ENCODE assay signal across 25 cellular contexts in genomic region chr2:212592695-212593094, GRCh38. TPM values are rescaled to one million over a fixed set of nuclear protein-coding genes. Genes with fewer than 3 reads are reported as not detected.
"Had no signal": no experiment of that assay in that cellular context is flagged by ENCODE, and none has a peak within 500 bp of the region (broad histone marks: within the 10 kb centered on the region; RNA-seq: fewer than 3 reads in every experiment).

No MANE protein-coding gene starts in this region.

- FAIRE-seq: pancreas, small intestine had no signal

- ATAC-seq: heart right ventricle; left ventricle myocardium superior; lower lobe of right lung; mucosa of descending colon; natural killer cell treated with Interleukin-12 subunit alpha and Interleukin-12 subunit beta and Interleukin-15 and Interleukin-18, amount 100 ng/mL, for 72 hours; pancreas; right lobe of liver; stimulated activated naive CD8-positive, alpha-beta T cell treated with anti-CD3 and anti-CD28 coated beads, Interleukin-15, amount 100 ng/mL, for 72 hours had no signal

- H3K36me3 ChIP-seq: heart right ventricle, lower lobe of right lung, neutrophil, pancreas, right lobe of liver, thyroid gland, vagina had no signal

- H3K27ac ChIP-seq: coronary artery, heart right ventricle, lower lobe of right lung, neutrophil, pancreas, right lobe of liver, thyroid gland, vagina had no signal

- DNase-seq: dermis blood vessel endothelial cell; effector memory CD4-positive, alpha-beta T cell; foreskin melanocyte; glutamatergic neuron; heart right ventricle; hippocampal formation; islet precursor cell; left ventricle myocardium superior; lower lobe of right lung; mucosa of descending colon; naive B cell; pancreas; right lobe of liver; small intestine; stimulated activated CD4-positive, alpha-beta T cell treated with anti-CD3 and anti-CD28 coated beads, Interleukin-15, amount 100 ng/mL, for 24 hours; stimulated activated CD4-positive, alpha-beta T cell treated with anti-CD3 and anti-CD28 coated beads, Interleukin-4, amount 100 ng/mL, for 1 hour; stimulated activated CD8-positive, alpha-beta memory T cell treated with anti-CD3 and anti-CD28 coated beads, Interleukin-4, amount 100 ng/mL, for 48 hours; stimulated activated naive CD4-positive, alpha-beta T cell; stimulated activated naive CD8-positive, alpha-beta T cell treated with anti-CD3 and anti-CD28 coated beads, Interleukin-15, amount 100 ng/mL, for 72 hours; thyroid gland; trophoblast cell had no signal

- H3K9me3 ChIP-seq: heart right ventricle, lower lobe of right lung, mucosa of descending colon, neutrophil, pancreas, right lobe of liver, thyroid gland, vagina had no signal

- H3K27me3 ChIP-seq: neutrophil, pancreas, thyroid gland, vagina had no signal

- H3K4me1 ChIP-seq: heart right ventricle, lower lobe of right lung, pancreas, right lobe of liver, thyroid gland, vagina had no signal

- H3K4me3 ChIP-seq: coronary artery, heart right ventricle, lower lobe of right lung, mucosa of descending colon, pancreas, right lobe of liver, thyroid gland, vagina had no signal

RNA-seq across cellular contexts. Expression of gene ERBB4, which starts 54.1 kb away (rescaled TPM):
- total RNA-seq: natural killer cell treated with Interleukin-12 subunit alpha and Interleukin-12 subunit beta and Interleukin-15 and Interleukin-18, amount 100 ng/mL, for 72 hours had no signal
